Comparison of ENCODE assay signal across 10 cellular contexts in the genomic region with DNA sequence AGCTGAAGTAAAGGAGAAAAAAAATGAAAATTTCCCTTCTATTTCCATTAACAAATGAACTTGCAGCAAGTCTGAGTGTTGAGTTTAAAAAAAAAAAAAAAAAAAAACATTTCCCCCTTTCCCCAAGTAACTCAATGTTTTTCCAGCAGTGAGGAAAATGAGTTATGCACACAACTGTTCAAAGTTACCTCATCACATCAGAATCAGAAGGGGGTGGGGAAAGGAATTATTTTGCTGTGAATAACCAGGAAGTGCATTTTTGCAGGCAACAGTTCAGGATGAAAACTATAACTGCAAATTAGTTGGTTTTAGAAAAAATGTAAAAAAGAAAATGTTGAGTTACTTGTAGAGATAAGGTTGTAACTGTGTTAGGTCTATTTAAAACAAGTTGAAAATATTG.
A peak's percentile ranks its signal among the peaks of the same experiment; 100 is the strongest.
DNase-seq lines count a peak whose midpoint lies in the region; ATAC-seq and TF ChIP-seq lines count a peak whose summit lies in the region.
"Had no signal": no experiment of that assay in that cellular context is flagged by ENCODE, and none has a peak within 500 bp of the region (broad histone marks: within the 10 kb centered on the region; RNA-seq: fewer than 3 reads in every experiment).

No MANE protein-coding gene starts in this region.

- no peaks in the 10 kb centered on the region for H3K27me3 ChIP-seq in HCT116 (ENCODE audit: insufficient read depth, low read length)

- ATAC-seq in HCT116 (no peak), HG02852 (IDR thresholded peaks at IDR 0.05; ENCODE audit: unreplicated experiment) (no peak), HG02571 (IDR thresholded peaks at IDR 0.05; ENCODE audit: unreplicated experiment) (no peak)
- ATAC-seq in activated CD8-positive, alpha-beta memory T cell treated with anti-CD3 and anti-CD28 coated beads, Interleukin-2, amount 10 ng/mL, durations not matched to agents 7 days and 5 days, result no peak
- ATAC-seq: natural killer cell treated with Interleukin-12 subunit alpha and Interleukin-12 subunit beta and Interleukin-15 and Interleukin-18, amount 100 ng/mL, for 72 hours had no signal

- H3K4me2 ChIP-seq in HCT116 (ENCODE audit: low read length), result no peak overlapping the region

- H3K4me3 Mint-ChIP-seq in activated CD8-positive, alpha-beta memory T cell treated with anti-CD3 and anti-CD28 coated beads, Interleukin-2, amount 10 ng/mL, durations not matched to agents 7 days and 5 days, result no peak overlapping the region
- H3K4me3 Mint-ChIP-seq: natural killer cell treated with Interleukin-12 subunit alpha and Interleukin-12 subunit beta and Interleukin-15 and Interleukin-18, amount 100 ng/mL, for 72 hours had no signal

- H3K36me3 Mint-ChIP-seq in activated CD8-positive, alpha-beta memory T cell treated with anti-CD3 and anti-CD28 coated beads, Interleukin-2, amount 10 ng/mL, durations not matched to agents 7 days and 5 days, result no peaks in the 10 kb centered on the region
- H3K36me3 Mint-ChIP-seq: natural killer cell treated with Interleukin-12 subunit alpha and Interleukin-12 subunit beta and Interleukin-15 and Interleukin-18, amount 100 ng/mL, for 72 hours had no signal

- BruUV-seq in HCT116 (replicated peaks; lab: Mats Ljungman, UMichigan), result no TSS peak

- H3K9me2 ChIP-seq in HCT116 (ENCODE audit: insufficient read depth), result no peaks in the 10 kb centered on the region

- H3K4me1 Mint-ChIP-seq in activated CD8-positive, alpha-beta memory T cell treated with anti-CD3 and anti-CD28 coated beads, Interleukin-2, amount 10 ng/mL, durations not matched to agents 7 days and 5 days, result peaks cover 5% of the 10 kb centered on the region

- no peak for TF ChIP-seq CTCF in HCT116 (IDR thresholded peaks at IDR 0.05 in 2 of 3, conservative IDR thresholded peaks at IDR 0.05 in 1 of 3; ENCODE audit: borderline replicate concordance in 1 of 3, insufficient read depth in 1 of 3, low read depth in 2 of 3, low read length in 2 of 3)
- no peak for TF ChIP-seq CTCF in fibroblast of pulmonary artery (IDR thresholded peaks at IDR 0.05; ENCODE audit: low read length, missing control alignments)
- TF ChIP-seq CTCF in retinal pigment epithelial cell (conservative IDR thresholded peaks at IDR 0.05; ENCODE audit: low read depth, low read length), result no peak

- no peak for TF ChIP-seq RAD21 in HCT116 (IDR thresholded peaks at IDR 0.05; ENCODE audit: low read depth)

- intact Hi-C loops in HCT116 (cut with micrococcal nuclease), result no loop called here

- no peaks in the 10 kb centered on the region for H3K9me3 Mint-ChIP-seq in activated CD8-positive, alpha-beta memory T cell treated with anti-CD3 and anti-CD28 coated beads, Interleukin-2, amount 10 ng/mL, durations not matched to agents 7 days and 5 days (ENCODE audit: low read depth)
- H3K9me3 Mint-ChIP-seq: natural killer cell treated with Interleukin-12 subunit alpha and Interleukin-12 subunit beta and Interleukin-15 and Interleukin-18, amount 100 ng/mL, for 72 hours had no signal

- CTCF ChIA-PET in HCT116 (lab: Charles Lee), result no interaction called here
- CTCF ChIA-PET in activated CD8-positive, alpha-beta memory T cell treated with anti-CD3 and anti-CD28 coated beads, Interleukin-2, amount 10 ng/mL, durations not matched to agents 7 days and 5 days (lab: Charles Lee), result no interaction called here

- no peaks in the 10 kb centered on the region for H4K20me1 ChIP-seq in HCT116 (ENCODE audit: insufficient read depth)

- peak overlapping the region; percentile 63 for H2AFZ ChIP-seq in HCT116 (ENCODE audit: low read depth, low read length, poor library complexity, severe bottlenecking)

- H3K27me3 Mint-ChIP-seq in activated CD8-positive, alpha-beta memory T cell treated with anti-CD3 and anti-CD28 coated beads, Interleukin-2, amount 10 ng/mL, durations not matched to agents 7 days and 5 days, result no peaks in the 10 kb centered on the region

- DNase-seq in HCT116 (ENCODE audit: low read depth, low spot score) (no peak), RPMI7951 (ENCODE audit: low read depth) (peak; percentile 69), fibroblast of pulmonary artery (ENCODE audit: low read depth) (peak; percentile 90), retinal pigment epithelial cell (ENCODE audit: low read depth) (peak; percentile 65), erythroblast (lab: John Stamatoyannopoulos, UW) (no peak)
- no peak for DNase-seq in activated CD8-positive, alpha-beta memory T cell treated with anti-CD3 and anti-CD28 coated beads, Interleukin-2, amount 10 ng/mL, durations not matched to agents 7 days and 5 days
- DNase-seq: MM.1S had no signal

- RAD21 ChIA-PET in HCT116 (lab: Charles Lee; ENCODE audit: low non-redundant PET in 1 of 2, low total read pairs in 2 of 2, uncharacterized antibody in 2 of 2, unreplicated experiment in 2 of 2), result no interaction called here

- no peak overlapping the region for H3K27ac ChIP-seq in HCT116 (ENCODE audit: low read depth, low read length)

- POLR2A ChIA-PET in HCT116 (lab: Charles Lee), result no interaction called here

- no peaks in the 10 kb centered on the region for H3K9me3 ChIP-seq in HCT116 (ENCODE audit: control insufficient read depth in 1 of 2, insufficient read depth in 1 of 2, low read depth in 1 of 2, low read length in 2 of 2)

- H3K36me3 ChIP-seq in HCT116 (ENCODE audit: control insufficient read depth in 1 of 2, insufficient read depth in 2 of 2, low read length in 2 of 2), result no peaks in the 10 kb centered on the region

- no peaks in the 10 kb centered on the region for H3K79me2 ChIP-seq in HCT116 (ENCODE audit: insufficient read depth, low read length)

- no peak overlapping the region for H3K4me3 ChIP-seq in HCT116 (replicated peaks in 1 of 2; ENCODE audit: low read depth in 1 of 2, low read length in 2 of 2)
- H3K4me3 ChIP-seq in fibroblast of pulmonary artery (replicated peaks; ENCODE audit: low read depth, low read length), result no peak overlapping the region
- no peak overlapping the region for H3K4me3 ChIP-seq in retinal pigment epithelial cell (ENCODE audit: low read length)

- H3K27ac Mint-ChIP-seq in activated CD8-positive, alpha-beta memory T cell treated with anti-CD3 and anti-CD28 coated beads, Interleukin-2, amount 10 ng/mL, durations not matched to agents 7 days and 5 days, result no peak overlapping the region
- H3K27ac Mint-ChIP-seq: natural killer cell treated with Interleukin-12 subunit alpha and Interleukin-12 subunit beta and Interleukin-15 and Interleukin-18, amount 100 ng/mL, for 72 hours had no signal

- H3K9ac ChIP-seq in HCT116 (ENCODE audit: low read length), result no peak overlapping the region

- no peak for TF ChIP-seq POLR2A in HCT116 (IDR thresholded peaks at IDR 0.05; ENCODE audit: borderline replicate concordance, extremely low read depth, insufficient read depth, insufficient read length)
- no peak for TF ChIP-seq POLR2A in erythroblast (IDR thresholded peaks at IDR 0.05; ENCODE audit: low read length)

- no peaks in the 10 kb centered on the region for H3K4me1 ChIP-seq in HCT116 (ENCODE audit: control insufficient read depth in 1 of 2, insufficient read depth in 2 of 2, low read length in 2 of 2)

TF ChIP-seq in HCT116, 20 proteins besides CTCF, POLR2A, EP300 and RAD21:
- TF ChIP-seq, protein P1, sequence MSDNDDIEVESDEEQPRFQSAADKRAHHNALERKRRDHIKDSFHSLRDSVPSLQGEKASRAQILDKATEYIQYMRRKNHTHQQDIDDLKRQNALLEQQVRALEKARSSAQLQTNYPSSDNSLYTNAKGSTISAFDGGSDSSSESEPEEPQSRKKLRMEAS (IDR thresholded peaks at IDR 0.05), result no peak
- no peak for TF ChIP-seq EZH2 (IDR thresholded peaks at IDR 0.05)
- no peak for TF ChIP-seq ZFX (IDR thresholded peaks at IDR 0.05)
- no peak for TF ChIP-seq TCF7L2 (IDR thresholded peaks at IDR 0.05; ENCODE audit: borderline replicate concordance, extremely low read depth, insufficient read depth, insufficient read length)
- TF ChIP-seq CEBPB (IDR thresholded peaks at IDR 0.05; ENCODE audit: low read depth), result no peak
- TF ChIP-seq JUND (IDR thresholded peaks at IDR 0.05), result no peak
- no peak for TF ChIP-seq POLR2AphosphoS5 (IDR thresholded peaks at IDR 0.05; ENCODE audit: low read depth, low read length)
- TF ChIP-seq SP1 (IDR thresholded peaks at IDR 0.05; ENCODE audit: low read depth), result no peak
- TF ChIP-seq FOSL1 (IDR thresholded peaks at IDR 0.05; ENCODE audit: low read depth), result no peak
- no peak for TF ChIP-seq CBX3 (IDR thresholded peaks at IDR 0.05; ENCODE audit: low read depth)

Comparison
In these comparisons a context has a peak if more than half of its experiments do, and no peak if none do; other contexts are left out.
1. DNase-seq: peak in RPMI7951 (single experiment), fibroblast of pulmonary artery (single experiment) and retinal pigment epithelial cell (single experiment); none in HCT116 (single experiment), activated CD8-positive, alpha-beta memory T cell treated with anti-CD3 and anti-CD28 coated beads, Interleukin-2, amount 10 ng/mL, durations not matched to agents 7 days and 5 days (single experiment) and erythroblast (0 of 2).